ENCODE assay signal across 8 cellular contexts in the genomic region with DNA sequence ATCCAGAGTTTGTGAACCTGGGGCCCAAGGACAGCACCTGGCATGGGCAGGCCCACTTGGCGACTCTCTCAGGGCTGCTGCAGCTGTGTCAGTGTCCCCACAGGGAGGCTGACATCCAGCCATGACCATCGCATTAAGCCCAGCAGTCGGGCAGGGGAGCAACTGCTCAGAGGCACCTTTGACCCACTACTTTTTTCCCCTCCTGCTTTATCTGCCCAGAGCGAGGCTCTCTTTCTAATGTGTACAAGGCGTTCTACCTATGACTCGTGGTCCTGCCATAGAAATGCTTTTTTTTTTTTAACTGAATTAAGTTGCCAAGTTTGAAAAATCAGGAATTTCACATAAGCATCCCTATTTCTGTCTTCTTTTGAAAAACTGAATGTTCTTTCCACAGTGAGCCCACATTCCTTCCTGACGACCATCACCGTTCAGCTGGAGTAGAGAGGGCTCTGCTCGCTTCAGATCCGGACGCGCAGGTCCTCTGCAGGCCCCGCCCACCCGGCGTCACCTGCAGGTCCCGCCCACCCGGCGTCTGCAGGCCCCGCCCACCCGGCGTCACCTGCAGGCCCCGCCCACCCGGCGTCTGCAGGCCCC. TPM values are rescaled to one million over a fixed set of nuclear protein-coding genes. Genes with fewer than 3 reads are reported as not detected.
DNase-seq lines count a peak whose midpoint lies in the region; ATAC-seq, FAIRE-seq and TF ChIP-seq lines count a peak whose summit lies in the region.

No MANE protein-coding gene starts in this region.

- no peak overlapping the region for H2BK15ac ChIP-seq in mesendoderm (replicated peaks; ENCODE audit: low read depth)

- H3K4me3 ChIP-seq in astrocyte (ENCODE audit: insufficient read depth, low read depth, low read length), result no peak overlapping the region
- no peak overlapping the region for H3K4me3 ChIP-seq in mesendoderm (ENCODE audit: low read length)

- no peak for ATAC-seq in sciatic nerve

- no peak overlapping the region for H3K4ac ChIP-seq in mesendoderm (ENCODE audit: low read depth, low read length)

- H3K27me3 ChIP-seq in astrocyte (ENCODE audit: insufficient read depth, low read length), result peaks cover 19% of the 10 kb centered on the region
- H3K27me3 ChIP-seq in mesendoderm (ENCODE audit: insufficient read depth, low read length, poor library complexity), result no peaks in the 10 kb centered on the region

- TF ChIP-seq CTCF in astrocyte (IDR thresholded peaks at IDR 0.05; ENCODE audit: insufficient read depth, low read depth, low read length), result no peak

- TF ChIP-seq POLR2A in H54 (IDR thresholded peaks at IDR 0.05; ENCODE audit: low read depth, low read length), result no peak

- H3K4me1 Mint-ChIP-seq in astrocyte (ENCODE audit: low read depth, unreplicated experiment), result no peaks in the 10 kb centered on the region

- no CpG with 5 or more reads among the region's 24 CpGs for WGBS in mesendoderm (ENCODE audit: extremely low coverage, insufficient coverage, low lambda C conversion rate)

- no peak overlapping the region for H2AFZ ChIP-seq in astrocyte (ENCODE audit: low read depth, low read length)

- no peak overlapping the region for H4K8ac ChIP-seq in mesendoderm (ENCODE audit: low read depth, low read length)

- H3K9ac ChIP-seq in astrocyte (ENCODE audit: low read length) (no peak overlapping the region), mesendoderm (ENCODE audit: low read length) (no peak overlapping the region)

- FAIRE-seq in H54 (lab: Jason Lieb, UNC) (no peak), astrocyte (lab: Jason Lieb, UNC) (no peak)

- H3K79me2 ChIP-seq in astrocyte (ENCODE audit: insufficient read depth, low read length) (no peaks in the 10 kb centered on the region), mesendoderm (ENCODE audit: control insufficient read depth, insufficient read depth, low read length) (no peaks in the 10 kb centered on the region)

- H3K23ac ChIP-seq in mesendoderm (ENCODE audit: low read length), result no peak overlapping the region

- H3K36me3 ChIP-seq in astrocyte (ENCODE audit: insufficient read depth, low read length), result no peaks in the 10 kb centered on the region
- H3K36me3 ChIP-seq in mesendoderm (ENCODE audit: control insufficient read depth, insufficient read depth, low read length), result no peaks in the 10 kb centered on the region

- H3K27ac ChIP-seq in astrocyte (ENCODE audit: low read depth, low read length), result no peak overlapping the region
- H3K27ac ChIP-seq in mesendoderm (ENCODE audit: low read depth, low read length), result no peak overlapping the region

- peaks cover 16% of the 10 kb centered on the region for H3K27me3 Mint-ChIP-seq in astrocyte (ENCODE audit: low read depth, unreplicated experiment)

- intact Hi-C loops in sciatic nerve (cut with DNase I) (no loop called here), posterior vena cava (cut with DNase I) (no loop called here)

- H3K36me3 Mint-ChIP-seq in astrocyte (ENCODE audit: low read depth, unreplicated experiment), result no peaks in the 10 kb centered on the region

- no peak overlapping the region for H2BK5ac ChIP-seq in mesendoderm (ENCODE audit: low read length)

- no peak overlapping the region for H3K18ac ChIP-seq in mesendoderm (ENCODE audit: low read length)

- no peak overlapping the region for H3K27ac Mint-ChIP-seq in astrocyte (ENCODE audit: unreplicated experiment)

- no peaks in the 10 kb centered on the region for H4K20me1 ChIP-seq in astrocyte (ENCODE audit: insufficient read depth, low read length)

- H3K4me3 Mint-ChIP-seq in astrocyte (ENCODE audit: unreplicated experiment), result no peak overlapping the region

- H4K5ac ChIP-seq in mesendoderm (ENCODE audit: low read length), result no peak overlapping the region

- H3K79me1 ChIP-seq in mesendoderm (ENCODE audit: low read length), result no peaks in the 10 kb centered on the region

- H3K56ac ChIP-seq in mesendoderm (ENCODE audit: low read length), result no peak overlapping the region

- peak; percentile 76 for DNase-seq in activated CD8-positive, alpha-beta memory T cell treated with anti-CD3 and anti-CD28 coated beads for 24 hours
- no peak for DNase-seq in activated CD8-positive, alpha-beta memory T cell treated with anti-CD3 and anti-CD28 coated beads, Interleukin-2, amount 50 U/mL, for 4 hours
- peak; percentile 26 for DNase-seq in H54 (ENCODE audit: insufficient read length, low spot score)
- peak; percentile 54 to 60 for DNase-seq in NCI-H1930 (lab: John Stamatoyannopoulos, UW)
- DNase-seq in astrocyte (ENCODE audit: low read depth), result no peak
- DNase-seq in mesendoderm, result peak; percentile 87
- no peak for DNase-seq in sciatic nerve (ENCODE audit: low spot score)
- DNase-seq in posterior vena cava (ENCODE audit: low spot score), result no peak

- H2BK120ac ChIP-seq in mesendoderm (ENCODE audit: low read depth, low read length), result no peak overlapping the region

- H2AK5ac ChIP-seq in mesendoderm (ENCODE audit: low read length), result no peak overlapping the region

- no peaks in the 10 kb centered on the region for H3K9me3 ChIP-seq in astrocyte (ENCODE audit: insufficient read depth, low read depth, low read length)

- no peaks in the 10 kb centered on the region for H3K4me1 ChIP-seq in astrocyte (ENCODE audit: insufficient read depth, low read length)
- no peaks in the 10 kb centered on the region for H3K4me1 ChIP-seq in mesendoderm (ENCODE audit: control insufficient read depth, low read depth, low read length)

- peak overlapping the region; percentile 49 for H3K4me2 ChIP-seq in astrocyte (ENCODE audit: low read length)
- no peak overlapping the region for H3K4me2 ChIP-seq in mesendoderm (ENCODE audit: low read length)

- no peaks in the 10 kb centered on the region for H3K9me3 Mint-ChIP-seq in astrocyte (ENCODE audit: unreplicated experiment)

RNA-seq across cellular contexts. Expression of gene CLUL1, which starts 0.4 kb away (rescaled TPM):
- total RNA-seq in astrocyte (0.55 and 1.4 TPM in 2 replicates), sciatic nerve (not detected), posterior vena cava (not detected)
- 0.06 TPM for polyA plus RNA-seq in mesendoderm (2013, experiment 1 of 2)
- polyA plus RNA-seq in mesendoderm (2013, experiment 2 of 2), result 0.01 TPM

RNA-seq across cellular contexts. Expression of gene CETN1, which starts 16.2 kb away (rescaled TPM):
- total RNA-seq in astrocyte (not detected in 2 replicates), sciatic nerve (not detected), posterior vena cava (not detected)
- polyA plus RNA-seq in mesendoderm (2013, experiment 1 of 2), result not detected
- not detected for polyA plus RNA-seq in mesendoderm (2013, experiment 2 of 2)

Comparison
In these comparisons a context has a peak if more than half of its experiments do, and no peak if none do; other contexts are left out.
1. DNase-seq: peak in activated CD8-positive, alpha-beta memory T cell treated with anti-CD3 and anti-CD28 coated beads for 24 hours (single experiment), H54 (single experiment), NCI-H1930 (2 of 2) and mesendoderm (single experiment); none in activated CD8-positive, alpha-beta memory T cell treated with anti-CD3 and anti-CD28 coated beads, Interleukin-2, amount 50 U/mL, for 4 hours (single experiment), astrocyte (single experiment), sciatic nerve (single experiment) and posterior vena cava (single experiment).